8 cellular contexts compared by ENCODE assay signal in the genomic region with DNA sequence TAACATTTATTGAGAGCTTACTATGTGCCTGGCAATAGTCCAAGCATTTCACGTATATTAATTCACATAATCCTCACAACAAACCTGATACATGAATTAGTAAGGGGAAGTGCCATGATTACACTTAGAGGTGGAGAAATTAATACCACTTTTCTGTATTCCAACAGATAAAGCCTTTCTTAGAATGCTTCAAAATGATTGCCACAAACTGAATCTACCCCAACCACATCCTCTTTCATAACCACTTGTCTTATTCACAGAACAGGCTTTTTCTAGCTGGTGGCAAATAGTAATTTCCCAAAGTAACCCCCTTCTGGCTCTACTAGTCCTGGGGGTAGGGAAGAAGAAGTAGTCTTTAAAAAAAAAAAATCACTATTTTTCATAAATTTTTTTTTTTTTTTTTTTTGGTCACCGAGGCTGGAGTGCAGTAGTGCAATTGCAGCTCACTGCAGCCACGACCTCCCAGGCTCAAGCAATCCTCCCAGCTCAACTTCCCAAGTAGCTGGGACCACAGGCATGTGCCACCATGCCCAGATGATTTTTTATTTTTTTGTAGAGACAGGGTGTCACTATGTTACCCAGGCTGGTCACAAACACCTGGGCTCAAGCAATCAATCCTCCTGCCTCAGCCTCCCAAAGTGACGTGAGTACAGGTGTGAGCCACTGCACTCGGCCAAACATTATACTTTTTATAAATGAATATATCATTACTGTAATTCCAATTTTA. TPM values are rescaled to one million over a fixed set of nuclear protein-coding genes. Genes with fewer than 3 reads are reported as not detected.
DNase-seq lines count a peak whose midpoint lies in the region; ATAC-seq and TF ChIP-seq lines count a peak whose summit lies in the region.

No MANE protein-coding gene starts in this region.

- POLR2A ChIA-PET in T-cell (lab: Charles Lee), result interaction anchor here (0.6 to 0.7 kb wide), 5 partner anchors 9 to 609 kb away, joined by 3 to 8 read pairs (median 6); no protein-coding TSS in a partner anchor

- DNase-seq in Right ventricle myocardium superior, result no peak
- DNase-seq in left ventricle myocardium superior, result no peak
- peak in 4 of 34 experiments; percentile 0 to 10 (median 2) for DNase-seq in T-cell
- DNase-seq in upper lobe of right lung, result no peak
- no peak for DNase-seq in HK-2 (ENCODE audit: unreplicated experiment)
- DNase-seq in ureter (ENCODE audit: low spot score), result no peak
- no peak for DNase-seq in NCI-H128 (lab: John Stamatoyannopoulos, UW; ENCODE audit: unreplicated experiment)

- H3K36me3 Mint-ChIP-seq in T-cell, result no peaks in the 10 kb centered on the region

- CTCF ChIA-PET in T-cell (lab: Charles Lee), result interaction anchor here (0.5 to 3.0 kb wide), 10 partner anchors 10 to 482 kb away, joined by 3 to 22 read pairs (median 4); a partner anchor contains a TSS

- no peak overlapping the region for H3K27ac Mint-ChIP-seq in T-cell

- H3K9me3 Mint-ChIP-seq in T-cell, result no peaks in the 10 kb centered on the region

- no peak overlapping the region for H3K4me3 ChIP-seq in upper lobe of right lung

- H3K9me3 ChIP-seq in upper lobe of right lung, result no peaks in the 10 kb centered on the region

- peaks cover 28 to 31% (median 29%) of the 10 kb centered on the region in 3 donors for H3K4me1 Mint-ChIP-seq in T-cell

- no peak overlapping the region for H3K27ac ChIP-seq in upper lobe of right lung

- H3K4me1 ChIP-seq in upper lobe of right lung, result peaks cover 11% of the 10 kb centered on the region

- H3K27me3 ChIP-seq in upper lobe of right lung, result no peaks in the 10 kb centered on the region

- H3K4me3 Mint-ChIP-seq in T-cell, result peak overlapping the region in 2 of 3 donors; percentile 21 to 47

- H3K27me3 Mint-ChIP-seq in T-cell, result no peaks in the 10 kb centered on the region

- no peak for TF ChIP-seq CTCF in upper lobe of right lung (IDR thresholded peaks at IDR 0.05)

- ATAC-seq in Right ventricle myocardium superior (ENCODE audit: poor library complexity) (peak; percentile 16), left ventricle myocardium superior (no peak), HG03060 (IDR thresholded peaks at IDR 0.05; ENCODE audit: low read depth, unreplicated experiment) (peak; percentile 31), T-cell (replicated peaks in 1 of 4) (peak; percentile 61 to 89 (median 82)), upper lobe of right lung (peak; percentile 59)

- intact Hi-C loops in Right ventricle myocardium superior (cut with DNase I), result no loop called here
- intact Hi-C loops in left ventricle myocardium superior (cut with micrococcal nuclease), result no loop called here
- intact Hi-C loops in upper lobe of right lung (cut with DNase I), result no loop called here

- H3K36me3 ChIP-seq in upper lobe of right lung, result no peaks in the 10 kb centered on the region

RNA-seq across cellular contexts. Expression of a gene that starts 59.0 kb away (rescaled TPM):
- total RNA-seq in Right ventricle myocardium superior (14.3 TPM), left ventricle myocardium superior (17.2 TPM), T-cell (10 to 100 TPM; 40.2 to 67.6 (median 43.7) TPM), upper lobe of right lung (30.2 TPM), ureter (44.5 TPM)
